15 cellular contexts compared by ENCODE assay signal in genomic region chr3:156551261-156551660, GRCh38. TPM values are rescaled to one million over a fixed set of nuclear protein-coding genes. Genes with fewer than 3 reads are reported as not detected.
DNase-seq lines count a peak whose midpoint lies in the region; ATAC-seq, FAIRE-seq and TF ChIP-seq lines count a peak whose summit lies in the region.
"Had no signal": no experiment of that assay in that cellular context is flagged by ENCODE, and none has a peak within 500 bp of the region (broad histone marks: within the 10 kb centered on the region; RNA-seq: fewer than 3 reads in every experiment).

No MANE protein-coding gene starts in this region.

- no peaks in the 10 kb centered on the region; the same call in 1 of the 2 replicates for H3K27me3 Mint-ChIP-seq in HFFc6 (ENCODE audit: insufficient read depth)

- no peaks in the 10 kb centered on the region for H4K20me1 ChIP-seq in GM12878 (ENCODE audit: control insufficient read depth, insufficient read depth)

- CTCF ChIA-PET in GM12878 (lab: Yijun Ruan, JAX) = interaction anchor here (0.6 to 1.8 kb wide), 6 partner anchors 10 to 532 kb away, joined by 3 to 8 read pairs (median 3); no protein-coding TSS in a partner anchor

- H3K27ac Mint-ChIP-seq in HFFc6 = peak overlapping the region; percentile 97
- H3K27ac Mint-ChIP-seq: T-helper 2 cell treated with Interferon-gamma antibody and Interleukin-4, amounts not matched to agents 5 μg/mL and 100 μg/mL, for 36 hours had no signal

- in situ Hi-C loops in GM12878 (cut with MboI) = loop anchor here (10.0 kb wide), 1 partner anchor 264 kb away; no protein-coding TSS in a partner anchor

- H3K36me3 ChIP-seq in ACC112 (ENCODE audit: insufficient read depth, low read length) (peaks cover 71% of the 10 kb centered on the region), GM12878 (ENCODE audit: control insufficient read depth in 2 of 2, insufficient read depth in 2 of 2, low read length in 1 of 2) (peaks cover 0 to 41% of the 10 kb centered on the region in 2 experiments; a peak in 3 of 4 replicates), stomach (peaks cover 8 to 66% (median 56%) of the 10 kb centered on the region in 4 donors)

- H3K27me3 ChIP-seq in ACC112 (ENCODE audit: insufficient read depth, low read length) (no peaks in the 10 kb centered on the region), GM12878 (replicated peaks in 1 of 2; ENCODE audit: control insufficient read depth in 2 of 2, insufficient read depth in 2 of 2, low read length in 1 of 2) (no peaks in the 10 kb centered on the region), stomach (no peaks in the 10 kb centered on the region)

- SMC1A ChIA-PET in GM12878 (lab: Charles Lee; ENCODE audit: uncharacterized antibody, unreplicated experiment) = interaction anchor here (0.8 to 4.8 kb wide), 6 partner anchors 8 to 131 kb away, joined by 3 to 36 read pairs (median 6); no protein-coding TSS in a partner anchor

- H2AFZ ChIP-seq in ACC112 (ENCODE audit: low read length, unreplicated experiment) = no peak overlapping the region
- H2AFZ ChIP-seq in GM12878 (ENCODE audit: control insufficient read depth, low read depth, low read length) = no peak overlapping the region

- BruUV-seq in GM12878 (replicated peaks; lab: Mats Ljungman, UMichigan) = no TSS peak

- peak overlapping the region; percentile 95 for H3K4me3 Mint-ChIP-seq in HFFc6
- H3K4me3 Mint-ChIP-seq: T-helper 2 cell treated with Interferon-gamma antibody and Interleukin-4, amounts not matched to agents 5 μg/mL and 100 μg/mL, for 36 hours had no signal

- H3K36me3 Mint-ChIP-seq in HFFc6 (ENCODE audit: low read depth) = peaks cover 82% of the 10 kb centered on the region

- no peaks in the 10 kb centered on the region for H3K9me3 Mint-ChIP-seq in HFFc6
- H3K9me3 Mint-ChIP-seq: T-helper 2 cell treated with Interferon-gamma antibody and Interleukin-4, amounts not matched to agents 5 μg/mL and 100 μg/mL, for 36 hours had no signal

- H3K9ac ChIP-seq in GM12878 (ENCODE audit: control insufficient read depth, insufficient read depth, low read length) = no peak overlapping the region

- intact Hi-C loops in GM12878 (cut with micrococcal nuclease; ENCODE audit: unreplicated experiment) = loop anchor here (5.0 to 10.0 kb wide), 3 partner anchors 264 to 586 kb away; no protein-coding TSS in a partner anchor
- intact Hi-C loops in stomach (cut with DNase I; ENCODE audit: low total_unique reads) = no loop called here

- peak overlapping the region; percentile 92 for H3K4me3 ChIP-seq in ACC112 (ENCODE audit: low read depth, low read length)
- peak overlapping the region; percentile 11; the same call in 1 of the 2 replicates for H3K4me3 ChIP-seq in GM12878
- no peak overlapping the region for H3K4me3 ChIP-seq in stomach
- H3K4me3 ChIP-seq: lung had no signal

- no peak for FAIRE-seq in GM12878 (lab: Jason Lieb, UNC)
- FAIRE-seq: frontal cortex had no signal

- H3K9me3 ChIP-seq in GM12878 (replicated peaks; ENCODE audit: control insufficient read depth, insufficient read depth, low read length) (no peaks in the 10 kb centered on the region; the same call in 2 of the 3 replicates), stomach (no peaks in the 10 kb centered on the region)

- no peak for TF ChIP-seq EP300 in GM12878 (IDR thresholded peaks at IDR 0.05; ENCODE audit: borderline replicate concordance in 1 of 2, control insufficient read depth in 1 of 2, low read depth in 2 of 2, low read length in 2 of 2)
- no peak for TF ChIP-seq EP300 in stomach (IDR thresholded peaks at IDR 0.05)

- TF ChIP-seq CTCF in HFFc6 (IDR thresholded peaks at IDR 0.05) (no peak), GM12878 (IDR thresholded peaks at IDR 0.05 in 2 of 3, conservative IDR thresholded peaks at IDR 0.05 in 1 of 3; ENCODE audit: control insufficient read depth in 2 of 3, extremely low read depth in 1 of 3, insufficient read depth in 1 of 3, low read depth in 3 of 3, low read length in 3 of 3) (no peak), stomach (IDR thresholded peaks at IDR 0.05) (no peak)

- whole genome bisulfite sequencing in GM12878 (ENCODE audit: insufficient coverage, insufficient replicate concordance, low lambda C conversion rate, missing lambda C conversion rate) = 73% methylated on average over 4 of the region's 4 CpGs
- 57 to 82% (median 73%) methylated on average over 4 of the region's 4 CpGs for WGBS in stomach, 5 donors

- DNase-seq in HFFc6 = peak; percentile 57
- no peak for DNase-seq in GM12878 (ENCODE audit: low read depth, low spot score)
- DNase-seq in kidney tubule cell (ENCODE audit: low spot score) = peak; percentile 42
- DNase-seq in stimulated activated CD8-positive, alpha-beta memory T cell treated with anti-CD3 and anti-CD28 coated beads, Interleukin-4, amount 100 ng/mL, for 48 hours = no peak
- no peak for DNase-seq in DMS79 (lab: John Stamatoyannopoulos, UW)
- no peak for DNase-seq in stomach
- DNase-seq in NCI-H1930 (lab: John Stamatoyannopoulos, UW) = no peak
- DNase-seq: activated CD8-positive, alpha-beta memory T cell treated with anti-CD3 and anti-CD28 coated beads, Interleukin-2, amount 50 U/mL, for 4 hours; C1 segment of cervical spinal cord; NCI-H1105 treated with DMSO at 0.1 percent for 48 hours; NK-92 treated with Interleukin-12 subunit alpha and Interleukin-12 subunit beta, amount 100 ng/mL, for 24 hours had no signal

- peaks cover 65% of the 10 kb centered on the region for H3K4me1 ChIP-seq in ACC112 (ENCODE audit: control insufficient read depth, insufficient read depth, low read length, unreplicated experiment)
- H3K4me1 ChIP-seq in GM12878 (ENCODE audit: control insufficient read depth, insufficient read depth, low read length) = peaks cover 2% of the 10 kb centered on the region; the same call in 1 of the 2 replicates
- peaks cover 17 to 69% (median 48%) of the 10 kb centered on the region in 4 donors for H3K4me1 ChIP-seq in stomach

- peak overlapping the region; percentile 69 for H3K4me2 ChIP-seq in GM12878 (ENCODE audit: control insufficient read depth, insufficient read depth)

- H3K27ac ChIP-seq in ACC112 (ENCODE audit: low read depth, low read length) = peak overlapping the region; percentile 88
- H3K27ac ChIP-seq in GM12878 (ENCODE audit: control insufficient read depth, insufficient read depth) = no peak overlapping the region
- H3K27ac ChIP-seq in stomach = peak overlapping the region in 1 of 5 donors; percentile 4

- POLR2A ChIA-PET in GM12878 (lab: Charles Lee) = interaction anchor here (0.8 kb wide), 1 partner anchor 122 kb away, joined by 3 read pairs; no protein-coding TSS in a partner anchor

- H3K4me1 Mint-ChIP-seq in HFFc6 (ENCODE audit: low read depth) = peaks cover 82% of the 10 kb centered on the region

- H3K79me2 ChIP-seq in ACC112 (ENCODE audit: control insufficient read depth, insufficient read depth, low read length, unreplicated experiment) (peaks cover 90% of the 10 kb centered on the region), GM12878 (ENCODE audit: control insufficient read depth, insufficient read depth, low read length) (peaks cover 80% of the 10 kb centered on the region)

- RAD21 ChIA-PET in GM12878 (lab: Charles Lee; ENCODE audit: unreplicated experiment) = interaction anchor here (0.5 to 3.2 kb wide), 5 partner anchors 117 to 604 kb away, joined by 3 to 22 read pairs (median 4); no protein-coding TSS in a partner anchor

- TF ChIP-seq RAD21 in GM12878 (IDR thresholded peaks at IDR 0.05; ENCODE audit: insufficient read depth, low read depth, low read length) = no peak

- ATAC-seq in GM12878 = no peak

- TF ChIP-seq POLR2A in GM12878 (IDR thresholded peaks at IDR 0.05; ENCODE audit: low read depth, low read length) (no peak), stomach (IDR thresholded peaks at IDR 0.05) (no peak)

TF ChIP-seq in GM12878, 131 proteins besides CTCF, POLR2A, EP300 and RAD21 (continues in another document):
- TF ChIP-seq SMAD5 (IDR thresholded peaks at IDR 0.05; ENCODE audit: low read depth) = no peak
- TF ChIP-seq FOXK2 (IDR thresholded peaks at IDR 0.05) = no peak

RNA-seq across cellular contexts. Expression of gene SSR3, which starts 3.7 kb away (rescaled TPM):
- total RNA-seq in HFFc6 (2021; fragmentation: NEBNext Ultra II Directional; extraction: Animal tissue kit (Norgen Biotek cat#: 25700)) = 100 to 1,000 TPM; 622 to 815 (median 721) TPM
- total RNA-seq in GM12878 (2013; cell fraction: nucleolus; rRNA removed) = 113 and 121 TPM in 2 replicates
- total RNA-seq in GM12878 (2014; rRNA removed) (133 and 152 TPM in 2 replicates), GM12878 (2014; rRNA removed; fragmentation: Illumina TruSeq; extraction: Trizol) (179 TPM in 2 replicates), GM12878 (2021) (190 and 193 TPM in 2 replicates), stomach (100 to 1,000 TPM in 1 of 5 donors, 10 to 100 TPM in 4; 30.4 to 190 (median 77.1) TPM)
- polyA plus RNA-seq in GM12878 (2011; ENCODE audit: low read depth) = 324 TPM
- polyA plus RNA-seq in GM12878 (2011; rRNA removed) (191 and 203 TPM in 2 replicates), GM12878 (2014; fragmentation: Illumina TruSeq; extraction: Trizol) (190 and 214 TPM in 2 replicates), GM12878 (2014; fragmentation: Nextera tagmentation; extraction: Ambion mirVana) (100 to 1,000 TPM; 278 to 345 TPM), GM12878 (2014; rRNA removed) (124 and 153 TPM in 2 replicates), GM12878 (2016; fragmentation: Nextera tagmentation; extraction: Ambion mirVana) (100 to 1,000 TPM; 279 to 324 TPM), stomach (10 to 100 TPM; 70.1 to 82.5 (median 76.6) TPM)
- 111 and 126 TPM in 2 replicates for polyA plus RNA-seq in GM12878 (2011; cell fraction: cytosol; rRNA removed)
- 29.3 and 50.0 TPM in 2 replicates for polyA plus RNA-seq in GM12878 (2011; cell fraction: nucleus; rRNA removed)
- polyA plus RNA-seq in GM12878 (2012) = 292 and 304 TPM in 2 replicates
- 242 and 293 TPM in 2 replicates for polyA minus RNA-seq in GM12878 (2011; rRNA and poly(A)+ RNA removed)
- polyA minus RNA-seq in GM12878 (2011; cell fraction: cytosol; rRNA and poly(A)+ RNA removed) = 60.9 and 63.5 TPM in 2 replicates
- 61.4 and 83.0 TPM in 2 replicates for polyA minus RNA-seq in GM12878 (2011; cell fraction: nucleus; rRNA and poly(A)+ RNA removed)

Comparison
In these comparisons a context has a peak if more than half of its experiments do, and no peak if none do; other contexts are left out.
1. H3K4me3 ChIP-seq: peak in ACC112 (single experiment) and GM12878 (single experiment); none in stomach (0 of 4).
2. DNase-seq: peak in HFFc6 (single experiment) and kidney tubule cell (single experiment); none in GM12878 (single experiment), stimulated activated CD8-positive, alpha-beta memory T cell treated with anti-CD3 and anti-CD28 coated beads, Interleukin-4, amount 100 ng/mL, for 48 hours (single experiment), DMS79 (single experiment), stomach (single experiment) and NCI-H1930 (0 of 2).